27 cellular contexts compared by ENCODE assay signal in the genomic region with DNA sequence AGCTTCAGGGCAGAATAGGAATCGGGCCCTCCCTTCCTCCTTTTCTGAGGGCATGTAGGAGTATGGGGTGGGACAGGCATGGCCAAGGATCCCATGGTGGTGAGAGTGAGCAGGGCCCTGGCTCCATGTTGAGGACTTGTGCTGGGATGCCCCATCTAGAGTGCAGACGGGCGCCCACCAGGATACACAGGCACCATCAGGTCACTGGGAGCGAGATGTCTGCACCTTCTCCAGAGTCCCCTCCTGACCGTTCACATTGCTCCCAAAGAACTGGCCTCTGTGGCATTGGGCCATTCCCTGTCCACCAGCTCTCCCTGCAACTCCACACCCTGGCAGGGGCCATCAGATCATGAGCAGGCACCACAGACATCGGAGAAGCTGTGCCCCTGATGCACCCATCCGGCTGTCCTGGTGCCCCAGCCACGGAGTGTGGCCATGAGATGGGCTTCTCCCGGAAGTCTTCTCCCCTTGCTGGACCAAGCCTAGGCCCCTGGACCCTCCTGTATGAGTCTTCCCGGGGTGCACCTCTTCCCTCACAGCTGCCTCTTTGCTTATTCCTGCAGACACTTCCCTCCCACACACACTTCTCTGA.
"Had no signal": no experiment of that assay in that cellular context is flagged by ENCODE, and none has a peak within 500 bp of the region (broad histone marks: within the 10 kb centered on the region; RNA-seq: fewer than 3 reads in every experiment).

No MANE protein-coding gene starts in this region.

- H3K4me2 ChIP-seq: neural progenitor cell had no signal

- H3K4me3 ChIP-seq: left ventricle myocardium inferior, lung, mucosa of descending colon, neural progenitor cell, ovary, prostate gland, skin epidermis, stomach, suprapubic skin, thoracic aorta, tibial artery, uterus had no signal

- H3K27ac ChIP-seq: left ventricle myocardium inferior, neural progenitor cell, ovary, prostate gland, skin epidermis, stomach, suprapubic skin, thoracic aorta, tibial artery, uterus had no signal

- H3K9ac ChIP-seq: neural progenitor cell had no signal

- H3K4me1 ChIP-seq: left ventricle myocardium inferior, neural progenitor cell, prostate gland, stomach, suprapubic skin, tibial artery, uterus had no signal

- H3K9me3 ChIP-seq: ovary, prostate gland, uterus had no signal

- H2AFZ ChIP-seq: neural progenitor cell had no signal

- H3K4me3 Mint-ChIP-seq: naive thymus-derived CD4-positive, alpha-beta T cell; nephron; neural progenitor cell; stimulated activated naive B cell treated with anti-CD40 and anti-IgM and Interleukin-4, amounts not matched to agents 10 μg/mL and 1 μg/mL and 100 μg/mL, for 72 hours had no signal

- H3K27me3 ChIP-seq: neural progenitor cell, ovary, stomach, tibial artery, uterus had no signal

- ATAC-seq: mucosa of descending colon; naive thymus-derived CD4-positive, alpha-beta T cell; right cardiac atrium; sciatic nerve; stimulated activated naive B cell treated with anti-CD40 and anti-IgM and Interleukin-4, amounts not matched to agents 10 μg/mL and 1 μg/mL and 100 μg/mL, for 72 hours; stimulated activated naive CD8-positive, alpha-beta T cell treated with anti-CD3 and anti-CD28 coated beads, Interleukin-15, Interleukin-2, amounts not matched to agents 100 U/mL and 50 U/mL, for 24 hours had no signal

- H3K4me1 Mint-ChIP-seq: naive thymus-derived CD4-positive, alpha-beta T cell; nephron; stimulated activated naive B cell treated with anti-CD40 and anti-IgM and Interleukin-4, amounts not matched to agents 10 μg/mL and 1 μg/mL and 100 μg/mL, for 72 hours had no signal

- H3K27me3 Mint-ChIP-seq: stimulated activated naive B cell treated with anti-CD40 and anti-IgM and Interleukin-4, amounts not matched to agents 10 μg/mL and 1 μg/mL and 100 μg/mL, for 72 hours had no signal

- H3K27ac Mint-ChIP-seq: naive thymus-derived CD4-positive, alpha-beta T cell; nephron; neural progenitor cell; stimulated activated naive B cell treated with anti-CD40 and anti-IgM and Interleukin-4, amounts not matched to agents 10 μg/mL and 1 μg/mL and 100 μg/mL, for 72 hours had no signal

- DNase-seq: hippocampal formation; left ventricle myocardium inferior; mesendoderm; midbrain; mucosa of descending colon; naive thymus-derived CD4-positive, alpha-beta T cell; ovary; retina; right cardiac atrium; stimulated activated CD4-positive, alpha-beta T cell treated with anti-CD3 and anti-CD28 coated beads, Interleukin-12 subunit alpha, Interleukin-12 subunit beta, amount 100 ng/mL, for 4 hours; stimulated activated CD4-positive, alpha-beta T cell treated with anti-CD3 and anti-CD28 coated beads, Interleukin-15, amount 100 ng/mL, for 24 hours; stimulated activated CD4-positive, alpha-beta T cell treated with anti-CD3 and anti-CD28 coated beads, Interleukin-2, amount 100 ng/mL, for 24 hours; stimulated activated CD4-positive, alpha-beta T cell treated with anti-CD3 and anti-CD28 coated beads, Interleukin-4, amount 100 ng/mL, for 1 hour; stimulated activated naive B cell treated with anti-CD40 and anti-IgM and Interleukin-4, amounts not matched to agents 10 μg/mL and 1 μg/mL and 100 μg/mL, for 72 hours; stimulated activated naive CD8-positive, alpha-beta T cell treated with anti-CD3 and anti-CD28 coated beads, Interleukin-15, Interleukin-2, amounts not matched to agents 100 U/mL and 50 U/mL, for 24 hours; stomach; tibial artery; trophoblast cell; uterus had no signal

- H3K36me3 ChIP-seq: left ventricle myocardium inferior, ovary, prostate gland, stomach, suprapubic skin, thoracic aorta, tibial artery, uterus had no signal
